In genomic region chr11:19453893-19454292, GRCh38 we compare ENCODE assay signal across 19 cellular contexts.
DNase-seq lines count a peak whose midpoint lies in the region; ATAC-seq and TF ChIP-seq lines count a peak whose summit lies in the region.
"Had no signal": no experiment of that assay in that cellular context is flagged by ENCODE, and none has a peak within 500 bp of the region (broad histone marks: within the 10 kb centered on the region; RNA-seq: fewer than 3 reads in every experiment).

No MANE protein-coding gene starts in this region.

- peak; percentile 74 for DNase-seq in AG20443 (ENCODE audit: low spot score)
- DNase-seq in RWPE1 (ENCODE audit: low spot score): peak; percentile 71
- peak; percentile 94 for DNase-seq in fibroblast of mammary gland (ENCODE audit: low read depth)
- DNase-seq in neural progenitor cell (ENCODE audit: low spot score): no peak
- DNase-seq in COLO829 (ENCODE audit: low spot score): no peak
- DNase-seq in Peyer's patch: no peak
- DNase-seq in NCI-H82 treated with DMSO at 0.1 percent for 48 hours (lab: John Stamatoyannopoulos, UW; ENCODE audit: unreplicated experiment): no peak
- DNase-seq: activated CD4-positive, CD25-positive, alpha-beta regulatory T cell treated with anti-CD3 and anti-CD28 coated beads, Interleukin-2, amount 50 U/mL, for 72 hours; activated CD8-positive, alpha-beta memory T cell treated with anti-CD3 and anti-CD28 coated beads, Interleukin-2, amount 50 U/mL, for 48 hours; cerebellar nuclear complex; NCI-H2081; NCI-H774; stimulated activated CD4-positive, alpha-beta T cell treated with anti-CD3 and anti-CD28 coated beads, Interleukin-4, amount 100 ng/mL, for 4 hours; T-helper 2 cell; transverse colon had no signal

- ATAC-seq in GM21528 (IDR thresholded peaks at IDR 0.05; ENCODE audit: low FRiP score, unreplicated experiment): no peak

- H3K27me3 Mint-ChIP-seq in neural progenitor cell (ENCODE audit: insufficient read depth, low read depth): peaks cover 3% of the 10 kb centered on the region

- H3K36me3 Mint-ChIP-seq in neural progenitor cell: peaks cover 2% of the 10 kb centered on the region
- H3K36me3 Mint-ChIP-seq: activated naive CD8-positive, alpha-beta T cell had no signal

- no peak overlapping the region for H2AFZ ChIP-seq in neural progenitor cell (replicated peaks)

- H3K4me2 ChIP-seq in neural progenitor cell: no peak overlapping the region

- no peaks in the 10 kb centered on the region for H3F3A ChIP-seq in neural progenitor cell (ENCODE audit: low read depth)

- no peaks in the 10 kb centered on the region for H3K9me3 ChIP-seq in neural progenitor cell (ENCODE audit: low read depth)
- no peaks in the 10 kb centered on the region for H3K9me3 ChIP-seq in Peyer's patch
- H3K9me3 ChIP-seq: transverse colon had no signal

- no peaks in the 10 kb centered on the region for H3K27me3 ChIP-seq in neural progenitor cell
- no peaks in the 10 kb centered on the region for H3K27me3 ChIP-seq in Peyer's patch
- H3K27me3 ChIP-seq: transverse colon had no signal

- CTCF ChIA-PET in RWPE1 (lab: Yijun Ruan, JAX): no interaction called here

- no peak overlapping the region for H3K4me3 ChIP-seq in fibroblast of mammary gland (ENCODE audit: control insufficient read depth, low read depth, low read length)
- no peak overlapping the region for H3K4me3 ChIP-seq in neural progenitor cell
- H3K4me3 ChIP-seq in Peyer's patch: no peak overlapping the region
- H3K4me3 ChIP-seq: lung, transverse colon had no signal

- POLR2A ChIA-PET in RWPE1 (lab: Yijun Ruan, JAX; ENCODE audit: low non-redundant PET): no interaction called here

- H3K4me1 ChIP-seq in neural progenitor cell: peaks cover 7% of the 10 kb centered on the region
- H3K4me1 ChIP-seq in Peyer's patch: no peaks in the 10 kb centered on the region
- H3K4me1 ChIP-seq: transverse colon had no signal

- peak overlapping the region; percentile 78 for H3K27ac Mint-ChIP-seq in neural progenitor cell
- H3K27ac Mint-ChIP-seq: activated naive CD8-positive, alpha-beta T cell; nephron had no signal

- H3K4me1 Mint-ChIP-seq in neural progenitor cell: peaks cover 66% of the 10 kb centered on the region

- no peak for TF ChIP-seq POLR2A in Peyer's patch (IDR thresholded peaks at IDR 0.05)

- H3K9ac ChIP-seq in neural progenitor cell: no peak overlapping the region

- TF ChIP-seq CTCF in RWPE1 (conservative IDR thresholded peaks at IDR 0.05; ENCODE audit: low read depth): no peak
- TF ChIP-seq CTCF in fibroblast of mammary gland (conservative IDR thresholded peaks at IDR 0.05; ENCODE audit: control insufficient read depth, insufficient read depth, low read depth, low read length): no peak
- TF ChIP-seq CTCF in neural progenitor cell (IDR thresholded peaks at IDR 0.05): no peak
- no peak for TF ChIP-seq CTCF in Peyer's patch (IDR thresholded peaks at IDR 0.05)

- H3K9me3 Mint-ChIP-seq in neural progenitor cell: no peaks in the 10 kb centered on the region
- H3K9me3 Mint-ChIP-seq: nephron had no signal

- H4K20me1 ChIP-seq in neural progenitor cell (ENCODE audit: low read depth): no peaks in the 10 kb centered on the region

- no peaks in the 10 kb centered on the region for H3K79me2 ChIP-seq in neural progenitor cell (ENCODE audit: low read depth)

- H3K36me3 ChIP-seq in neural progenitor cell (no peaks in the 10 kb centered on the region), Peyer's patch (no peaks in the 10 kb centered on the region)
- H3K36me3 ChIP-seq: transverse colon had no signal

- H3K4me3 Mint-ChIP-seq in neural progenitor cell: no peak overlapping the region
- H3K4me3 Mint-ChIP-seq: activated naive CD8-positive, alpha-beta T cell; nephron had no signal

- H3K27ac ChIP-seq in RWPE1: no peak overlapping the region
- no peak overlapping the region for H3K27ac ChIP-seq in neural progenitor cell
- no peak overlapping the region for H3K27ac ChIP-seq in Peyer's patch
- H3K27ac ChIP-seq: transverse colon had no signal

Comparison
In these comparisons a context has a peak if more than half of its experiments do, and no peak if none do; other contexts are left out.
1. DNase-seq: peak in AG20443 (single experiment), RWPE1 (single experiment) and fibroblast of mammary gland (single experiment); none in neural progenitor cell (single experiment), COLO829 (single experiment), Peyer's patch (0 of 3) and NCI-H82 treated with DMSO at 0.1 percent for 48 hours (single experiment).